ENCODE assay signal across 33 cellular contexts in genomic region chr3:36429986-36430485, GRCh38. TPM values are rescaled to one million over a fixed set of nuclear protein-coding genes. Genes with fewer than 3 reads are reported as not detected.
"Had no signal": no experiment of that assay in that cellular context is flagged by ENCODE, and none has a peak within 500 bp of the region (broad histone marks: within the 10 kb centered on the region; RNA-seq: fewer than 3 reads in every experiment).

No MANE protein-coding gene starts in this region.

- H3K9me3 ChIP-seq: adrenal gland, body of pancreas had no signal

- H3K27me3 ChIP-seq: adrenal gland, body of pancreas, brain microvascular endothelial cell had no signal

- H3K27ac ChIP-seq: adrenal gland, body of pancreas, brain microvascular endothelial cell, VCaP had no signal

- DNase-seq: activated B cell treated with CpG ODN at 0.5 μM for 24 hours; activated CD4-positive, alpha-beta memory T cell treated with anti-CD3 and anti-CD28 coated beads for 36 hours; activated CD4-positive, alpha-beta T cell treated with anti-CD3 and anti-CD28 coated beads for 4 hours; activated CD4-positive, alpha-beta T cell treated with anti-CD3 and anti-CD28 coated beads, Interleukin-2, amount 10 ng/mL, durations not matched to agents 24 days and 14 days; activated CD4-positive, alpha-beta T cell treated with anti-CD3 and anti-CD28 coated beads, Interleukin-2, amount 50 U/mL, for 1 hour; activated CD4-positive, alpha-beta T cell treated with anti-CD3 and anti-CD28 coated beads, Interleukin-2, amount 50 U/mL, for 4 hours; activated CD4-positive, CD25-positive, alpha-beta regulatory T cell treated with anti-CD3 and anti-CD28 coated beads, Interleukin-2, amount 50 U/mL, for 72 hours; activated CD8-positive, alpha-beta memory T cell treated with anti-CD3 and anti-CD28 coated beads, Interleukin-2, amount 50 U/mL, for 4 hours; activated CD8-positive, alpha-beta T cell treated with anti-CD3 and anti-CD28 coated beads for 36 hours; activated effector memory CD4-positive, alpha-beta T cell treated with anti-CD3 and anti-CD28 coated beads, Interleukin-2, amount 50 U/mL, for 16 hours; activated gamma-delta T cell treated with Interleukin-2 at 50 U/mL for 16 hours; activated naive CD4-positive, alpha-beta T cell; activated naive CD4-positive, alpha-beta T cell treated with anti-CD3 and anti-CD28 coated beads for 36 hours; activated naive CD4-positive, alpha-beta T cell treated with anti-CD3 and anti-CD28 coated beads, Interleukin-2, amount 50 U/mL, for 16 hours; activated naive CD8-positive, alpha-beta T cell treated with anti-CD3 and anti-CD28 coated beads for 36 hours; activated T-cell treated with anti-CD3 and anti-CD28 coated beads for 4 hours; activated T-cell treated with anti-CD3 and anti-CD28 coated beads, Interleukin-2, amount 50 U/mL, for 1 hour; activated T-cell treated with anti-CD3 and anti-CD28 coated beads, Interleukin-2, amount 50 U/mL, for 4 hours; activated T-cell treated with anti-CD3 and anti-CD28 coated beads, Interleukin-2, amount 50 U/mL, for 72 hours; adrenal gland; amniotic stem cell; aorta; body of pancreas; brain microvascular endothelial cell; central memory CD4-positive, alpha-beta T cell; T-helper 1 cell; T-helper 2 cell; T-helper 9 cell had no signal

- H3K4me1 ChIP-seq: body of pancreas had no signal

- ATAC-seq: activated CD8-positive, alpha-beta T cell treated with anti-CD3 and anti-CD28 coated beads for 36 hours; activated naive CD4-positive, alpha-beta T cell treated with anti-CD3 and anti-CD28 coated beads, Interleukin-2, amount 50 U/mL, for 72 hours; activated T-cell treated with anti-CD3 and anti-CD28 coated beads, Interleukin-2, amount 50 U/mL, for 4 hours; activated T-cell treated with anti-CD3 and anti-CD28 coated beads, Interleukin-2, amount 50 U/mL, for 72 hours; activated T-helper 17 cell treated with anti-CD3 and anti-CD28 coated beads, Interleukin-2, amount 50 U/mL, for 72 hours; body of pancreas had no signal

- H3K4me3 ChIP-seq: adrenal gland, body of pancreas had no signal

- H3K36me3 ChIP-seq: adrenal gland, brain microvascular endothelial cell had no signal

RNA-seq across cellular contexts. Expression of gene STAC, which starts 49.7 kb away (rescaled TPM):
- total RNA-seq: activated CD4-positive, alpha-beta memory T cell treated with anti-CD3 and anti-CD28 coated beads for 36 hours; activated CD4-positive, alpha-beta T cell treated with anti-CD3 and anti-CD28 coated beads, Interleukin-2, amount 10 ng/mL, durations not matched to agents 24 days and 14 days; activated CD8-positive, alpha-beta memory T cell treated with anti-CD3 and anti-CD28 coated beads for 36 hours; activated CD8-positive, alpha-beta T cell treated with anti-CD3 and anti-CD28 coated beads for 36 hours; activated naive CD4-positive, alpha-beta T cell treated with anti-CD3 and anti-CD28 coated beads for 36 hours; activated naive CD4-positive, alpha-beta T cell treated with anti-CD3 and anti-CD28 coated beads, Interleukin-2, amount 50 U/mL, for 72 hours; activated naive CD8-positive, alpha-beta T cell treated with anti-CD3 and anti-CD28 coated beads for 36 hours; activated T-cell treated with anti-CD3 and anti-CD28 coated beads, Interleukin-2, amount 50 U/mL, for 4 hours; activated T-cell treated with anti-CD3 and anti-CD28 coated beads, Interleukin-2, amount 50 U/mL, for 72 hours; activated T-helper 1 cell treated with anti-CD3 and anti-CD28 coated beads, Interleukin-12 subunit alpha, Interleukin-12 subunit beta, Interleukin-2, Interleukin-4 antibody, amounts not matched to agents 30 ng/mL and 10 ng/mL and 1 ng/mL, durations not matched to agents 14 hours and 24 hours and 36 hours had no signal
